ENCODE assay signal across 25 cellular contexts in the genomic region with DNA sequence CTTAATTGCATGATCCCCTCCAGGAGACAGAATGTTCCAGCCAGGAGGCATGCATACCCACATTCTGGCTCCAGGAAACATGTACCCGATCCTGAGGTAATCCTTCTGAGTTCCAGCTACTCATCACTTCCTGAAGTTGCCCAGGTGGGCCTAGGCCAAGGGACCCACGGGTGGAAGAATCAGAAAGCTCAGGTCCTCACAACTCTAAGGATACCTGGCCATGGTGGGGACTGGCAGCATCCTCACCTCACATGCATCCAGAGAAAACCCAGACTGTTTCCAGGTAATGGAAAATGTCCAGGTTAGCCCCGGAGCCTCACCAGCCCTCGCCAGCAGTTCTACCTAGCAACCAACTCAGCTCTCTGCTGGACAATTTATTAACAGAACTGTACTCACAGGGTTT.
DNase-seq lines count a peak whose midpoint lies in the region; ATAC-seq and TF ChIP-seq lines count a peak whose summit lies in the region.
"Had no signal": no experiment of that assay in that cellular context is flagged by ENCODE, and none has a peak within 500 bp of the region (broad histone marks: within the 10 kb centered on the region; RNA-seq: fewer than 3 reads in every experiment).

No MANE protein-coding gene starts in this region.

- no peaks in the 10 kb centered on the region for H3K36me3 Mint-ChIP-seq in type B pancreatic cell
- peaks cover 0 to 11% (median 11%) of the 10 kb centered on the region in 3 donors for H3K36me3 Mint-ChIP-seq in CD8-positive, alpha-beta memory T cell
- H3K36me3 Mint-ChIP-seq: activated naive CD8-positive, alpha-beta T cell treated with anti-CD3 and anti-CD28 coated beads for 36 hours had no signal

- DNase-seq in activated CD8-positive, alpha-beta memory T cell treated with anti-CD3 and anti-CD28 coated beads for 24 hours = peak; percentile 44
- DNase-seq in activated CD8-positive, alpha-beta memory T cell treated with anti-CD3 and anti-CD28 coated beads, Interleukin-2, amount 50 U/mL, for 4 hours = no peak
- no peak for DNase-seq in left ventricle myocardium inferior
- no peak for DNase-seq in type B pancreatic cell (ENCODE audit: extremely low spot score, unreplicated experiment)
- DNase-seq in NCI-H2227 (lab: John Stamatoyannopoulos, UW; ENCODE audit: unreplicated experiment) = no peak
- no peak for DNase-seq in CD8-positive, alpha-beta memory T cell
- DNase-seq: activated CD4-positive, CD25-positive, alpha-beta regulatory T cell; activated CD8-positive, alpha-beta T cell treated with anti-CD3 and anti-CD28 coated beads for 36 hours; activated naive CD8-positive, alpha-beta T cell treated with anti-CD3 and anti-CD28 coated beads for 36 hours; activated T-cell treated with anti-CD3 and anti-CD28 coated beads, Interleukin-2, amount 50 U/mL, for 48 hours; BE2C; Calu3; HCEC 1CT; immature natural killer cell; mesenchymal stem cell; naive thymus-derived CD4-positive, alpha-beta T cell; NCI-H1417 treated with DMSO at 0.1 percent for 48 hours; NCI-H524 treated with DMSO at 0.1 percent for 48 hours; stimulated activated CD4-positive, alpha-beta T cell treated with anti-CD3 and anti-CD28 coated beads, Interleukin-2, amount 100 ng/mL, for 24 hours; stimulated activated naive CD4-positive, alpha-beta T cell treated with Interleukin-2 at 50 U/mL for 16 hours; trophoblast cell had no signal

- no peaks in the 10 kb centered on the region for H3K27me3 ChIP-seq in left ventricle myocardium inferior (ENCODE audit: low read depth)
- H3K27me3 ChIP-seq in mucosa of rectum (ENCODE audit: control insufficient read depth in 2 of 2, insufficient read depth in 2 of 2, low read length in 2 of 2) = no peaks in the 10 kb centered on the region
- no peaks in the 10 kb centered on the region for H3K27me3 ChIP-seq in CD8-positive, alpha-beta memory T cell (ENCODE audit: insufficient read depth, low read length, poor library complexity, severe bottlenecking)
- H3K27me3 ChIP-seq: BE2C had no signal

- H3K9me3 ChIP-seq in left ventricle myocardium inferior (replicated peaks) (peaks cover 6% of the 10 kb centered on the region), mucosa of rectum (ENCODE audit: control insufficient read depth in 2 of 2, low read length in 2 of 2) (no peaks in the 10 kb centered on the region)
- no peaks in the 10 kb centered on the region for H3K9me3 ChIP-seq in CD8-positive, alpha-beta memory T cell (ENCODE audit: low read length)
- H3K9me3 ChIP-seq: BE2C had no signal

- no peak overlapping the region for H3K4me3 Mint-ChIP-seq in type B pancreatic cell
- H3K4me3 Mint-ChIP-seq in CD8-positive, alpha-beta memory T cell = no peak overlapping the region
- H3K4me3 Mint-ChIP-seq: activated CD8-positive, alpha-beta T cell treated with anti-CD3 and anti-CD28 coated beads for 36 hours; activated naive CD8-positive, alpha-beta T cell treated with anti-CD3 and anti-CD28 coated beads for 36 hours; IgD-negative memory B cell had no signal

- H3K4me3 ChIP-seq in left ventricle myocardium inferior (no peak overlapping the region), mucosa of rectum (ENCODE audit: low read length in 2 of 2) (no peak overlapping the region)
- no peak overlapping the region for H3K4me3 ChIP-seq in CD8-positive, alpha-beta memory T cell (ENCODE audit: low read length)
- H3K4me3 ChIP-seq: coronary artery had no signal

- peaks cover 23% of the 10 kb centered on the region for H3K4me1 Mint-ChIP-seq in type B pancreatic cell (ENCODE audit: unreplicated experiment)
- peaks cover 39 to 53% (median 41%) of the 10 kb centered on the region in 3 donors for H3K4me1 Mint-ChIP-seq in CD8-positive, alpha-beta memory T cell

- no peak for ATAC-seq in GM19328 (IDR thresholded peaks at IDR 0.05; ENCODE audit: unreplicated experiment)
- ATAC-seq: activated CD8-positive, alpha-beta T cell treated with anti-CD3 and anti-CD28 coated beads for 36 hours; naive thymus-derived CD4-positive, alpha-beta T cell had no signal

- peak overlapping the region; percentile 73 for H3K27ac Mint-ChIP-seq in type B pancreatic cell
- H3K27ac Mint-ChIP-seq in CD8-positive, alpha-beta memory T cell = peak overlapping the region in 2 of 8 donors; percentile 13 to 85
- H3K27ac Mint-ChIP-seq: activated CD8-positive, alpha-beta T cell treated with anti-CD3 and anti-CD28 coated beads for 36 hours; activated naive CD8-positive, alpha-beta T cell treated with anti-CD3 and anti-CD28 coated beads for 36 hours; IgD-negative memory B cell had no signal

- peak overlapping the region; percentile 87 for H3K27ac ChIP-seq in left ventricle myocardium inferior (replicated peaks)
- peak overlapping the region; percentile 92 to 93 for H3K27ac ChIP-seq in mucosa of rectum (ENCODE audit: low read depth in 2 of 2, low read length in 2 of 2)
- no peak overlapping the region for H3K27ac ChIP-seq in CD8-positive, alpha-beta memory T cell (ENCODE audit: low read depth, low read length)
- H3K27ac ChIP-seq: coronary artery had no signal

- peaks cover 63% of the 10 kb centered on the region for H3K4me1 ChIP-seq in left ventricle myocardium inferior
- peaks cover 55 to 57% of the 10 kb centered on the region in 2 donors for H3K4me1 ChIP-seq in mucosa of rectum (ENCODE audit: control insufficient read depth in 2 of 2, insufficient read depth in 2 of 2, low read length in 2 of 2)
- peaks cover 37% of the 10 kb centered on the region for H3K4me1 ChIP-seq in CD8-positive, alpha-beta memory T cell (ENCODE audit: insufficient read depth, low read length)
- H3K4me1 ChIP-seq: BE2C had no signal

- peaks cover 5% of the 10 kb centered on the region for H3K9me3 Mint-ChIP-seq in type B pancreatic cell
- peaks cover 0 to 9% (median 4%) of the 10 kb centered on the region in 5 donors for H3K9me3 Mint-ChIP-seq in CD8-positive, alpha-beta memory T cell

- CTCF ChIA-PET in CD8-positive, alpha-beta memory T cell (lab: Charles Lee) = interaction anchor here (2.0 kb wide), 1 partner anchor 23 kb away, joined by 9 read pairs; no protein-coding TSS in a partner anchor

- H3K27me3 Mint-ChIP-seq in type B pancreatic cell = no peaks in the 10 kb centered on the region
- H3K27me3 Mint-ChIP-seq in CD8-positive, alpha-beta memory T cell = peaks cover 2 to 7% of the 10 kb centered on the region in 2 donors
- H3K27me3 Mint-ChIP-seq: activated CD8-positive, alpha-beta T cell treated with anti-CD3 and anti-CD28 coated beads for 36 hours; activated naive CD8-positive, alpha-beta T cell treated with anti-CD3 and anti-CD28 coated beads for 36 hours; IgD-negative memory B cell had no signal

- peak overlapping the region in 1 of 2 donors; percentile 5 for H3K9ac ChIP-seq in mucosa of rectum (ENCODE audit: low read depth in 1 of 2, low read length in 2 of 2)

- POLR2A ChIA-PET in CD8-positive, alpha-beta memory T cell (lab: Charles Lee) = no interaction called here

- H3K36me3 ChIP-seq in left ventricle myocardium inferior (peaks cover 16% of the 10 kb centered on the region), mucosa of rectum (ENCODE audit: control insufficient read depth in 2 of 2, insufficient read depth in 2 of 2, low read length in 2 of 2) (peaks cover 0 to 15% of the 10 kb centered on the region in 2 donors)
- H3K36me3 ChIP-seq in CD8-positive, alpha-beta memory T cell (ENCODE audit: insufficient read depth, low read length) = no peaks in the 10 kb centered on the region
- H3K36me3 ChIP-seq: BE2C had no signal

- intact Hi-C loops in left ventricle myocardium inferior (cut with micrococcal nuclease) = no loop called here

- TF ChIP-seq CTCF in left ventricle myocardium inferior (IDR thresholded peaks at IDR 0.05; ENCODE audit: borderline replicate concordance) = no peak
- no peak for TF ChIP-seq CTCF in type B pancreatic cell (conservative IDR thresholded peaks at IDR 0.05)
